In genomic region chr2:46460991-46461715, GRCh38 we compare ENCODE assay signal across 1 cellular context.
TF ChIP-seq lines count a peak whose summit lies in the region.

No MANE protein-coding gene starts in this region.

TF ChIP-seq in GM12878, 131 proteins besides CTCF, POLR2A, EP300 and RAD21 (continued from another document and continues in another):
- TF ChIP-seq REST (IDR thresholded peaks at IDR 0.05; ENCODE audit: low read depth, low read length): no peak
- TF ChIP-seq SRF (IDR thresholded peaks at IDR 0.05; ENCODE audit: low read depth in 2 of 2, low read length in 2 of 2): no peak
- no peak for TF ChIP-seq EZH2 (IDR thresholded peaks at IDR 0.05; ENCODE audit: borderline replicate concordance, control insufficient read depth, low read depth, low read length)
- TF ChIP-seq ZNF687 (IDR thresholded peaks at IDR 0.05): no peak
- 0 out of 2 replicates have a peak, but pooled peaks have one; percentile 29 for TF ChIP-seq FOXM1 (IDR thresholded peaks at IDR 0.05; ENCODE audit: low read depth, low read length)
- no peak for TF ChIP-seq JUND (IDR thresholded peaks at IDR 0.05; ENCODE audit: low read depth, low read length)
- no peak for TF ChIP-seq HCFC1 (IDR thresholded peaks at IDR 0.05; ENCODE audit: low read length)
- no peak for TF ChIP-seq NFIC (IDR thresholded peaks at IDR 0.05; ENCODE audit: low read depth, low read length)
- TF ChIP-seq IRF5 (IDR thresholded peaks at IDR 0.05; ENCODE audit: borderline replicate concordance): no peak
- TF ChIP-seq MEF2B (IDR thresholded peaks at IDR 0.05; ENCODE audit: partially characterized antibody, poor library complexity, severe bottlenecking): no peak
- no peak for TF ChIP-seq ETV6 (conservative IDR thresholded peaks at IDR 0.05 in 1 of 2, IDR thresholded peaks at IDR 0.05 in 1 of 2; ENCODE audit: borderline replicate concordance in 1 of 2, low read depth in 1 of 2)
- peak; percentile 23 for TF ChIP-seq SP1 (IDR thresholded peaks at IDR 0.05; ENCODE audit: low read depth, low read length)
- TF ChIP-seq ZNF622 (IDR thresholded peaks at IDR 0.05): no peak
- no peak for TF ChIP-seq BCL11A (IDR thresholded peaks at IDR 0.05; ENCODE audit: low read depth, low read length)
- TF ChIP-seq FOXK2 (IDR thresholded peaks at IDR 0.05): no peak
- no peak for TF ChIP-seq WRNIP1 (IDR thresholded peaks at IDR 0.05; ENCODE audit: borderline replicate concordance, low read depth, low read length)
- TF ChIP-seq CREB1 (IDR thresholded peaks at IDR 0.05; ENCODE audit: low read depth): no peak
- no peak for TF ChIP-seq ELK1 (IDR thresholded peaks at IDR 0.05; ENCODE audit: low read depth, low read length)
- no peak for TF ChIP-seq E4F1 (IDR thresholded peaks at IDR 0.05; ENCODE audit: borderline replicate concordance, partially characterized antibody)
- TF ChIP-seq PKNOX1 (IDR thresholded peaks at IDR 0.05): no peak
- no peak for TF ChIP-seq JUNB (IDR thresholded peaks at IDR 0.05)
- TF ChIP-seq POLR2AphosphoS2 (IDR thresholded peaks at IDR 0.05; ENCODE audit: low read depth, low read length): no peak
- TF ChIP-seq ZNF274 (IDR thresholded peaks at IDR 0.05; ENCODE audit: insufficient read depth, insufficient read length): no peak
- TF ChIP-seq POU2F2 (IDR thresholded peaks at IDR 0.05; ENCODE audit: borderline replicate concordance, low read depth, low read length): no peak
- TF ChIP-seq SUPT20H (IDR thresholded peaks at IDR 0.05; ENCODE audit: borderline replicate concordance, control insufficient read depth, low read depth, low read length): no peak
- TF ChIP-seq MAX (IDR thresholded peaks at IDR 0.05; ENCODE audit: low read depth, low read length): no peak
- TF ChIP-seq NBN (IDR thresholded peaks at IDR 0.05): no peak
- no peak for TF ChIP-seq BACH1 (IDR thresholded peaks at IDR 0.05; ENCODE audit: borderline replicate concordance)
- no peak for TF ChIP-seq ZBTB40 (IDR thresholded peaks at IDR 0.05; ENCODE audit: borderline replicate concordance)
- no peak for TF ChIP-seq STAT3 (IDR thresholded peaks at IDR 0.05; ENCODE audit: low read depth, low read length)
- no peak for TF ChIP-seq TBL1XR1 (IDR thresholded peaks at IDR 0.05; ENCODE audit: low read depth, low read length)
- TF ChIP-seq ZNF592 (IDR thresholded peaks at IDR 0.05): no peak
- TF ChIP-seq MYC (IDR thresholded peaks at IDR 0.05; ENCODE audit: insufficient read depth, insufficient read length, insufficient replicate concordance, low read length, severe bottlenecking): no peak
- TF ChIP-seq IKZF2 (IDR thresholded peaks at IDR 0.05): no peak
- peak; percentile 39 for TF ChIP-seq KLF5 (IDR thresholded peaks at IDR 0.05; ENCODE audit: partially characterized antibody)
- TF ChIP-seq ATF7 (IDR thresholded peaks at IDR 0.05; ENCODE audit: low read depth): no peak
